Comparison of ENCODE assay signal across 8 cellular contexts in genomic region chr12:27779416-27779815, GRCh38. TPM values are rescaled to one million over a fixed set of nuclear protein-coding genes. Genes with fewer than 3 reads are reported as not detected.
DNase-seq lines count a peak whose midpoint lies in the region; ATAC-seq and TF ChIP-seq lines count a peak whose summit lies in the region.

No MANE protein-coding gene starts in this region.

- H3K36me3 ChIP-seq in SJCRH30 (peaks cover 13% of the 10 kb centered on the region), mesodermal cell (ENCODE audit: control insufficient read depth, insufficient read depth, low read length) (peaks cover 7% of the 10 kb centered on the region), tibial artery (no peaks in the 10 kb centered on the region)

- peak; percentile 12 for ATAC-seq in GM19397 (IDR thresholded peaks at IDR 0.05; ENCODE audit: unreplicated experiment)
- ATAC-seq in HG03469 (IDR thresholded peaks at IDR 0.05; ENCODE audit: unreplicated experiment) = peak; percentile 11

- peak overlapping the region; percentile 81 for H3K27ac ChIP-seq in SJCRH30
- H3K27ac ChIP-seq in coronary artery = peak overlapping the region; percentile 75 to 97
- H3K27ac ChIP-seq in mesodermal cell (ENCODE audit: low read depth, low read length, severe bottlenecking) = peak overlapping the region; percentile 85
- H3K27ac ChIP-seq in tibial artery = peak overlapping the region; percentile 89 to 94

- no peaks in the 10 kb centered on the region for H3K9me3 ChIP-seq in SJCRH30 (replicated peaks)
- no peaks in the 10 kb centered on the region for H3K9me3 ChIP-seq in mesodermal cell (ENCODE audit: control insufficient read depth, low read length)
- no peaks in the 10 kb centered on the region for H3K9me3 ChIP-seq in tibial artery

- H3K4me3 ChIP-seq in SJCRH30 (peak overlapping the region; percentile 82), coronary artery (peak overlapping the region; percentile 81), mesodermal cell (ENCODE audit: extremely low read depth, insufficient read depth, low read length, poor library complexity, severe bottlenecking) (peak overlapping the region; percentile 64), tibial artery (peak overlapping the region; percentile 80 to 94)

- no peaks in the 10 kb centered on the region for H3K27me3 ChIP-seq in SJCRH30
- H3K27me3 ChIP-seq in tibial artery = no peaks in the 10 kb centered on the region

- intact Hi-C loops in tibial artery (cut with DNase I; ENCODE audit: low total_unique reads) = no loop called here

- H3K4me1 ChIP-seq in SJCRH30 (no peaks in the 10 kb centered on the region), mesodermal cell (ENCODE audit: control insufficient read depth, insufficient read depth, low read length, poor library complexity, severe bottlenecking) (peaks cover 20% of the 10 kb centered on the region), tibial artery (peaks cover 0 to 45% (median 22%) of the 10 kb centered on the region in 4 donors)

- WGBS in mesodermal cell (ENCODE audit: insufficient coverage in 2 of 2), 2 experiments = 26 to 28% methylated on average over 10 to 11 of the region's 15 CpGs

- TF ChIP-seq CTCF in coronary artery (IDR thresholded peaks at IDR 0.05) (no peak), tibial artery (IDR thresholded peaks at IDR 0.05) (no peak)

- DNase-seq in DMS114 treated with DMSO at 0.1 percent for 48 hours (lab: John Stamatoyannopoulos, UW; ENCODE audit: unreplicated experiment) (peak; percentile 17), SJCRH30 (peak; percentile 63 to 73), coronary artery (ENCODE audit: low spot score) (no peak), tibial artery (peak; percentile 31 to 69), AML-193 (lab: John Stamatoyannopoulos, UW) (no peak)

RNA-seq across cellular contexts. Expression of gene KLHL42, which starts 0.6 kb away (rescaled TPM):
- total RNA-seq in SJCRH30 (2014; rRNA removed; shearing (Covaris generic)) = 24.3 and 25.9 TPM in 2 replicates
- 18.7 TPM for polyA plus RNA-seq in mesodermal cell (2013, experiment 1 of 2)
- 13.2 TPM for polyA plus RNA-seq in mesodermal cell (2013, experiment 2 of 2)

RNA-seq across cellular contexts. Expression of gene MANSC4, which starts 0.6 kb away (rescaled TPM):
- total RNA-seq in SJCRH30 (2014; rRNA removed; shearing (Covaris generic)) = not detected in 2 replicates
- polyA plus RNA-seq in mesodermal cell (2013, experiment 1 of 2) = not detected
- not detected for polyA plus RNA-seq in mesodermal cell (2013, experiment 2 of 2)

Comparison
In these comparisons a context has a peak if more than half of its experiments do, and no peak if none do; other contexts are left out.
1. DNase-seq: peak in DMS114 treated with DMSO at 0.1 percent for 48 hours (single experiment), SJCRH30 (2 of 2) and tibial artery (2 of 2); none in coronary artery (single experiment) and AML-193 (0 of 2).
2. Peak in every context shown above with its lines, with median percentiles within 50 percentile points of each other: H3K27ac ChIP-seq and H3K4me3 ChIP-seq.